ENCODE assay signal across 9 cellular contexts in genomic region chr6:38871745-38872568, GRCh38.
A peak's percentile ranks its signal among the peaks of the same experiment; 100 is the strongest.
DNase-seq lines count a peak whose midpoint lies in the region; ATAC-seq, FAIRE-seq and TF ChIP-seq lines count a peak whose summit lies in the region.
"Had no signal": no experiment of that assay in that cellular context is flagged by ENCODE, and none has a peak within 500 bp of the region (broad histone marks: within the 10 kb centered on the region; RNA-seq: fewer than 3 reads in every experiment).

No MANE protein-coding gene starts in this region.

- no peaks in the 10 kb centered on the region for H3K9me3 ChIP-seq in GM12878 (replicated peaks; ENCODE audit: control insufficient read depth, insufficient read depth, low read length)

- H3K4me2 ChIP-seq in GM12878 (ENCODE audit: control insufficient read depth, insufficient read depth) = no peak overlapping the region

- DNase-seq in GM10248 (ENCODE audit: extremely low spot score) (peak; percentile 41), NCI-H1092 (lab: John Stamatoyannopoulos, UW) (peak; percentile 10), T-helper 2 cell (peak in 4 of 5 experiments; percentile 13 to 51 (median 34)), GM12878 (ENCODE audit: low read depth, low spot score) (no peak), iPS-NIHi7 (ENCODE audit: extremely low spot score) (peak; percentile 74), mesenteric fat pad (ENCODE audit: low spot score) (no peak)
- peak; percentile 64 for DNase-seq in stimulated activated CD4-positive, alpha-beta T cell treated with anti-CD3 and anti-CD28 coated beads, Interleukin-15, amount 100 ng/mL, for 24 hours

- no peak for TF ChIP-seq POLR2A in GM12878 (IDR thresholded peaks at IDR 0.05; ENCODE audit: low read depth, low read length)

- H3K27ac ChIP-seq in GM12878 (ENCODE audit: control insufficient read depth, insufficient read depth) = no peak overlapping the region
- H3K27ac ChIP-seq: epithelial cell of prostate had no signal

- H3K36me3 ChIP-seq in GM12878 (ENCODE audit: control insufficient read depth in 2 of 2, insufficient read depth in 2 of 2, low read length in 1 of 2) = no peaks in the 10 kb centered on the region

- SMC1A ChIA-PET in GM12878 (lab: Charles Lee; ENCODE audit: uncharacterized antibody, unreplicated experiment) = interaction anchor here (0.7 to 1.7 kb wide), 3 partner anchors 9 to 431 kb away, joined by 3 to 11 read pairs (median 7); no protein-coding TSS in a partner anchor

- no TSS peak for BruUV-seq in GM12878 (replicated peaks; lab: Mats Ljungman, UMichigan)

- H3K4me1 ChIP-seq in GM12878 (ENCODE audit: control insufficient read depth, insufficient read depth, low read length) = no peaks in the 10 kb centered on the region

- no peaks in the 10 kb centered on the region for H3K27me3 ChIP-seq in GM12878 (replicated peaks in 1 of 2; ENCODE audit: control insufficient read depth in 2 of 2, insufficient read depth in 2 of 2, low read length in 1 of 2)

- 49% methylated on average over 15 of the region's 15 CpGs for WGBS in GM12878 (ENCODE audit: insufficient coverage, insufficient replicate concordance, low lambda C conversion rate, missing lambda C conversion rate)

- CTCF ChIA-PET in GM10248 (lab: Yijun Ruan, JAX) (interaction anchor here (0.8 to 6.0 kb wide), 22 partner anchors 10 to 481 kb away, joined by 3 to 37 read pairs (median 4); no protein-coding TSS in a partner anchor), GM12878 (lab: Yijun Ruan, JAX) (interaction anchor here (0.7 to 3.9 kb wide), 29 partner anchors 8 to 438 kb away, joined by 3 to 26 read pairs (median 4); no protein-coding TSS in a partner anchor)

- TF ChIP-seq CTCF in GM10248 (IDR thresholded peaks at IDR 0.05; ENCODE audit: control extremely low read depth, extremely low read depth, low read depth, missing control alignments) (peak; percentile 91), GM12878 (IDR thresholded peaks at IDR 0.05 in 2 of 3, conservative IDR thresholded peaks at IDR 0.05 in 1 of 3; ENCODE audit: control insufficient read depth in 2 of 3, extremely low read depth in 1 of 3, insufficient read depth in 1 of 3, low read depth in 3 of 3, low read length in 3 of 3) (peak; percentile 76 to 92 (median 90))

- no peak overlapping the region for H3K4me3 ChIP-seq in GM12878

- in situ Hi-C loops in GM12878 (cut with MboI) = loop anchor here (5.0 kb wide), 1 partner anchor 430 kb away; no protein-coding TSS in a partner anchor

- FAIRE-seq in GM12878 (lab: Jason Lieb, UNC) = peak; percentile 71

- intact Hi-C loops in GM12878 (cut with micrococcal nuclease; ENCODE audit: unreplicated experiment) = loop anchor here (5.0 to 10.0 kb wide), 2 partner anchors 293 to 430 kb away; no protein-coding TSS in a partner anchor

- no peaks in the 10 kb centered on the region for H4K20me1 ChIP-seq in GM12878 (ENCODE audit: control insufficient read depth, insufficient read depth)

- no peak for TF ChIP-seq EP300 in GM12878 (IDR thresholded peaks at IDR 0.05; ENCODE audit: borderline replicate concordance in 1 of 2, control insufficient read depth in 1 of 2, low read depth in 2 of 2, low read length in 2 of 2)

- no peaks in the 10 kb centered on the region for H3K79me2 ChIP-seq in GM12878 (ENCODE audit: control insufficient read depth, insufficient read depth, low read length)

- peak; percentile 85 for TF ChIP-seq RAD21 in GM12878 (IDR thresholded peaks at IDR 0.05; ENCODE audit: insufficient read depth, low read depth, low read length)

- H2AFZ ChIP-seq in GM12878 (ENCODE audit: control insufficient read depth, low read depth, low read length) = no peak overlapping the region

- H3K9ac ChIP-seq in GM12878 (ENCODE audit: control insufficient read depth, insufficient read depth, low read length) = no peak overlapping the region

- RAD21 ChIA-PET in GM12878 (lab: Charles Lee; ENCODE audit: unreplicated experiment) = interaction anchor here (0.5 to 1.5 kb wide), 5 partner anchors 10 to 438 kb away, joined by 3 to 5 read pairs (median 4); no protein-coding TSS in a partner anchor

- POLR2A ChIA-PET in GM10248 (lab: Yijun Ruan, JAX) = no interaction called here
- POLR2A ChIA-PET in GM12878 (lab: Charles Lee) = no interaction called here

- ATAC-seq in GM12878 (peak; percentile 66), GM18517 (IDR thresholded peaks at IDR 0.05; ENCODE audit: unreplicated experiment) (no peak)

TF ChIP-seq in GM12878, 131 proteins besides CTCF, POLR2A, EP300 and RAD21:
- TF ChIP-seq SMC3 (IDR thresholded peaks at IDR 0.05; ENCODE audit: borderline replicate concordance, low read length) = peak; percentile 61; the same call in 1 of the 2 replicates
- no peak for TF ChIP-seq CUX1 (IDR thresholded peaks at IDR 0.05; ENCODE audit: insufficient replicate concordance, low read depth, low read length)

Comparison
In these comparisons a context has a peak if more than half of its experiments do, and no peak if none do; other contexts are left out.
1. DNase-seq: peak in GM10248 (single experiment), NCI-H1092 (single experiment), T-helper 2 cell (4 of 5), iPS-NIHi7 (single experiment) and stimulated activated CD4-positive, alpha-beta T cell treated with anti-CD3 and anti-CD28 coated beads, Interleukin-15, amount 100 ng/mL, for 24 hours (single experiment); none in GM12878 (single experiment) and mesenteric fat pad (single experiment).